Comparison of ENCODE assay signal across 9 cellular contexts in the genomic region with DNA sequence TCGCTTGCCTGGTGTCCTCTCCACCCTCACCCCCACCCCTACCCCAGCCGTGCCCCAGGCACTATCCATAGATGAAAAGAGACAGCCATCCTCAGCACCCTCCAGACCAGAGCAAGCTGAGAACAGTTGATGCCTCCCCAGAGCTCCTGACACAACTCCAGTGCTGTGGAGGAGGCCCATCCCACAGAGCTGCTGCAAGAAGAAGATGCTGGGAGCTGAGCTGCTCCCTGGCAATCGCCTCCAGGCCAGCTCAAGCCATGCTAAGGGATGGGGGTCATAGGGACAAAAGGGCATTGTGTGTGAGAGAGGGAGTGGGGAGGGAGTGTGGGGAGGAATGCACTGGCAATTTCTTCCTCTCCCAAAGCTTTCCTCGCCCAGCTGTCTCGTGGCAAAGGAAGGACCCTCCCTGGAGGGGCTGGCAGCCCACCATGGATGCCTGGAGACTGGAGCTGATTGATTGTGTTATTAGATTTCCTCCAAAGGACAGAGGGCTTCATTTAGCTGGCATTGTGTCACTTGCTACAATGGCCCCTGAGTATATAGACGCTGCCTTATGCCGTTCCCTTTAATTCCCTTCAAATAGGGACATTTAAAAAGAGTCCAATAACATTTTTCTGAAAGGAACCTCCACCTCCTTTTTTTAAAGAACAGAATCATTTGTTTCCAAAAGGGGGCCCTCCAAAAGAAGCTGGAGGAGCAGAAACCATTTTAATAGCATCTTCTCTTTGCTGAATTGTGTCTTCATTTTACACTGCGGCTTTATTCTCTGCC.
DNase-seq lines count a peak whose midpoint lies in the region; ATAC-seq and TF ChIP-seq lines count a peak whose summit lies in the region.
"Had no signal": no experiment of that assay in that cellular context is flagged by ENCODE, and none has a peak within 500 bp of the region (broad histone marks: within the 10 kb centered on the region; RNA-seq: fewer than 3 reads in every experiment).

No MANE protein-coding gene starts in this region.

- no peak for ATAC-seq in stimulated activated naive CD8-positive, alpha-beta T cell treated with anti-CD3 and anti-CD28 coated beads, Interleukin-15, Interleukin-2, amounts not matched to agents 100 U/mL and 50 U/mL, for 24 hours
- ATAC-seq in GM19463 (IDR thresholded peaks at IDR 0.05; ENCODE audit: unreplicated experiment), result no peak
- ATAC-seq: HCT116 had no signal

- no peaks in the 10 kb centered on the region for H3K9me3 Mint-ChIP-seq in stimulated activated naive CD8-positive, alpha-beta T cell treated with anti-CD3 and anti-CD28 coated beads, Interleukin-15, Interleukin-2, amounts not matched to agents 100 ng/mL and 50 ng/mL, for 24 hours
- H3K9me3 Mint-ChIP-seq in neural progenitor cell, result no peaks in the 10 kb centered on the region

- 34 to 59% methylated on average over 7 of the region's 8 CpGs for WGBS in esophagus squamous epithelium, 2 donors

- H3K79me2 ChIP-seq in neural progenitor cell (ENCODE audit: low read depth), result no peaks in the 10 kb centered on the region

- intact Hi-C loops in esophagus squamous epithelium (cut with DNase I), result no loop called here

- DNase-seq in stimulated activated naive CD8-positive, alpha-beta T cell treated with anti-CD3 and anti-CD28 coated beads, Interleukin-15, Interleukin-2, amounts not matched to agents 100 U/mL and 50 U/mL, for 24 hours, result no peak
- no peak for DNase-seq in esophagus squamous epithelium (lab: John Stamatoyannopoulos, UW)
- peak; percentile 75 for DNase-seq in neural progenitor cell (ENCODE audit: low spot score)
- no peak for DNase-seq in NK-92 (lab: John Stamatoyannopoulos, UW; ENCODE audit: unreplicated experiment)
- no peak for DNase-seq in NCI-H2081 treated with DMSO at 0.1 percent for 48 hours (lab: John Stamatoyannopoulos, UW)
- DNase-seq in RPMI8226, result no peak

- H3K36me3 ChIP-seq in esophagus squamous epithelium (no peaks in the 10 kb centered on the region), neural progenitor cell (no peaks in the 10 kb centered on the region)

- H3K4me3 ChIP-seq in esophagus squamous epithelium (no peak overlapping the region), neural progenitor cell (no peak overlapping the region)

- H3F3A ChIP-seq in neural progenitor cell (ENCODE audit: low read depth), result peaks cover 19% of the 10 kb centered on the region

- H3K9me3 ChIP-seq in esophagus squamous epithelium, result no peaks in the 10 kb centered on the region
- no peaks in the 10 kb centered on the region for H3K9me3 ChIP-seq in neural progenitor cell (ENCODE audit: low read depth)

- peak overlapping the region; percentile 23 for H2AFZ ChIP-seq in neural progenitor cell (replicated peaks)

- H3K4me1 ChIP-seq in esophagus squamous epithelium (peaks cover 30 to 81% (median 47%) of the 10 kb centered on the region in 3 donors), neural progenitor cell (peaks cover 37% of the 10 kb centered on the region)

- H3K4me2 ChIP-seq in neural progenitor cell, result peak overlapping the region; percentile 50

- H3K27ac ChIP-seq in esophagus squamous epithelium, result peak overlapping the region; percentile 56 to 85 (median 83)
- H3K27ac ChIP-seq in neural progenitor cell, result peak overlapping the region; percentile 76

- no peak overlapping the region for H3K9ac ChIP-seq in neural progenitor cell

- H3K27ac Mint-ChIP-seq in stimulated activated naive CD8-positive, alpha-beta T cell treated with anti-CD3 and anti-CD28 coated beads, Interleukin-15, Interleukin-2, amounts not matched to agents 100 ng/mL and 50 ng/mL, for 24 hours, result peak overlapping the region; percentile 78
- peak overlapping the region; percentile 87 for H3K27ac Mint-ChIP-seq in neural progenitor cell

- H3K27me3 Mint-ChIP-seq in stimulated activated naive CD8-positive, alpha-beta T cell treated with anti-CD3 and anti-CD28 coated beads, Interleukin-15, Interleukin-2, amounts not matched to agents 100 ng/mL and 50 ng/mL, for 24 hours, result no peaks in the 10 kb centered on the region
- peaks cover 6% of the 10 kb centered on the region for H3K27me3 Mint-ChIP-seq in neural progenitor cell (ENCODE audit: insufficient read depth, low read depth)

- no peaks in the 10 kb centered on the region for H4K20me1 ChIP-seq in neural progenitor cell (ENCODE audit: low read depth)

- no peak for TF ChIP-seq POLR2A in esophagus squamous epithelium (IDR thresholded peaks at IDR 0.05)

- H3K36me3 Mint-ChIP-seq in stimulated activated naive CD8-positive, alpha-beta T cell treated with anti-CD3 and anti-CD28 coated beads, Interleukin-15, Interleukin-2, amounts not matched to agents 100 ng/mL and 50 ng/mL, for 24 hours (ENCODE audit: low read depth), result no peaks in the 10 kb centered on the region
- H3K36me3 Mint-ChIP-seq in neural progenitor cell, result peaks cover 1% of the 10 kb centered on the region

- H3K4me3 Mint-ChIP-seq in stimulated activated naive CD8-positive, alpha-beta T cell treated with anti-CD3 and anti-CD28 coated beads, Interleukin-15, Interleukin-2, amounts not matched to agents 100 ng/mL and 50 ng/mL, for 24 hours, result peak overlapping the region; percentile 35
- H3K4me3 Mint-ChIP-seq in neural progenitor cell, result no peak overlapping the region

- TF ChIP-seq CTCF in esophagus squamous epithelium (IDR thresholded peaks at IDR 0.05) (no peak), neural progenitor cell (IDR thresholded peaks at IDR 0.05) (no peak)

- no peaks in the 10 kb centered on the region for H3K27me3 ChIP-seq in esophagus squamous epithelium
- no peaks in the 10 kb centered on the region for H3K27me3 ChIP-seq in neural progenitor cell

- H3K4me1 Mint-ChIP-seq in stimulated activated naive CD8-positive, alpha-beta T cell treated with anti-CD3 and anti-CD28 coated beads, Interleukin-15, Interleukin-2, amounts not matched to agents 100 ng/mL and 50 ng/mL, for 24 hours (ENCODE audit: low read depth), result peaks cover 72% of the 10 kb centered on the region
- peaks cover 50% of the 10 kb centered on the region for H3K4me1 Mint-ChIP-seq in neural progenitor cell
